1 cellular context compared by ENCODE assay signal in genomic region chr2:181895788-181896187, GRCh38.
TF ChIP-seq lines count a peak whose summit lies in the region.

No MANE protein-coding gene starts in this region.

TF ChIP-seq in SK-N-SH, 30 proteins besides CTCF, POLR2A, EP300 and RAD21 (continued from another document):
- TF ChIP-seq IRF3 (IDR thresholded peaks at IDR 0.05; ENCODE audit: low read depth, low read length) = no peak
- TF ChIP-seq ELF1 (IDR thresholded peaks at IDR 0.05) = no peak
- TF ChIP-seq YY1 (IDR thresholded peaks at IDR 0.05; ENCODE audit: low read depth) = no peak
- TF ChIP-seq, protein P1, sequence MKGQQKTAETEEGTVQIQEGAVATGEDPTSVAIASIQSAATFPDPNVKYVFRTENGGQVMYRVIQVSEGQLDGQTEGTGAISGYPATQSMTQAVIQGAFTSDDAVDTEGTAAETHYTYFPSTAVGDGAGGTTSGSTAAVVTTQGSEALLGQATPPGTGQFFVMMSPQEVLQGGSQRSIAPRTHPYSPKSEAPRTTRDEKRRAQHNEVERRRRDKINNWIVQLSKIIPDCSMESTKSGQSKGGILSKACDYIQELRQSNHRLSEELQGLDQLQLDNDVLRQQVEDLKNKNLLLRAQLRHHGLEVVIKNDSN (IDR thresholded peaks at IDR 0.05; ENCODE audit: borderline replicate concordance, low read depth) = no peak
- no peak for TF ChIP-seq RCOR1 (IDR thresholded peaks at IDR 0.05; ENCODE audit: low read length)
